In genomic region chr10:75123088-75123682, GRCh38 we compare ENCODE assay signal across 1 cellular context.
TF ChIP-seq lines count a peak whose summit lies in the region.

No MANE protein-coding gene starts in this region.

TF ChIP-seq in IMR-90, 13 proteins besides CTCF, POLR2A, EP300 and RAD21:
- no peak for TF ChIP-seq MAFK (IDR thresholded peaks at IDR 0.05; ENCODE audit: low read depth, low read length)
- TF ChIP-seq NFE2L2 (IDR thresholded peaks at IDR 0.05; ENCODE audit: low read depth, low read length), result no peak
- TF ChIP-seq USF2 (IDR thresholded peaks at IDR 0.05; ENCODE audit: low read depth, low read length), result no peak
- TF ChIP-seq RCOR1 (IDR thresholded peaks at IDR 0.05; ENCODE audit: insufficient replicate concordance, low read length), result no peak
- TF ChIP-seq FOS (IDR thresholded peaks at IDR 0.05; ENCODE audit: low read depth, low read length), result no peak
- TF ChIP-seq MXI1 (IDR thresholded peaks at IDR 0.05; ENCODE audit: borderline replicate concordance, low read depth, low read length), result no peak
- no peak for TF ChIP-seq RFX5 (IDR thresholded peaks at IDR 0.05; ENCODE audit: low read depth, low read length)
- no peak for TF ChIP-seq MAZ (IDR thresholded peaks at IDR 0.05; ENCODE audit: borderline replicate concordance, low read depth, low read length)
- TF ChIP-seq CEBPB (IDR thresholded peaks at IDR 0.05; ENCODE audit: low read depth, low read length), result no peak
